Comparison of ENCODE assay signal across 19 cellular contexts in genomic region chr6:109496036-109496761, GRCh38. TPM values are rescaled to one million over a fixed set of nuclear protein-coding genes. Genes with fewer than 3 reads are reported as not detected.
DNase-seq lines count a peak whose midpoint lies in the region; ATAC-seq, FAIRE-seq and TF ChIP-seq lines count a peak whose summit lies in the region.
"Had no signal": no experiment of that assay in that cellular context is flagged by ENCODE, and none has a peak within 500 bp of the region (broad histone marks: within the 10 kb centered on the region; RNA-seq: fewer than 3 reads in every experiment).

No MANE protein-coding gene starts in this region.

- TF ChIP-seq RAD21 in SK-N-SH (IDR thresholded peaks at IDR 0.05; ENCODE audit: low read length) = no peak
- TF ChIP-seq RAD21 in H1 (IDR thresholded peaks at IDR 0.05 in 1 of 2, conservative IDR thresholded peaks at IDR 0.05 in 1 of 2; ENCODE audit: low read depth in 2 of 2, low read length in 2 of 2) = no peak

- H3K9me3 ChIP-seq in SK-N-SH (no peaks in the 10 kb centered on the region), H1 (ENCODE audit: insufficient read depth in 2 of 2, low read depth in 1 of 2, low read length in 1 of 2) (no peaks in the 10 kb centered on the region), neuronal stem cell (replicated peaks in 1 of 2; ENCODE audit: control insufficient read depth in 2 of 2, insufficient read depth in 1 of 2, low read depth in 1 of 2, low read length in 2 of 2) (no peaks in the 10 kb centered on the region), trophoblast cell (ENCODE audit: insufficient read depth, low read depth, low read length) (peaks cover 2% of the 10 kb centered on the region), heart left ventricle (no peaks in the 10 kb centered on the region)

- H4K5ac ChIP-seq in H1 (ENCODE audit: insufficient read length, low read depth, low read length) = no peak overlapping the region

- peak; percentile 32 to 37 for ATAC-seq in activated T-cell treated with anti-CD3 and anti-CD28 coated beads, Interleukin-2, amount 50 U/mL, for 72 hours (replicated peaks in 1 of 2)
- ATAC-seq in heart left ventricle = no peak
- ATAC-seq: PC-3 had no signal

- H4K91ac ChIP-seq in H1 (replicated peaks; ENCODE audit: insufficient read length, low read length) (peak overlapping the region; percentile 8), neuronal stem cell (ENCODE audit: low read depth, low read length, poor library complexity) (no peak overlapping the region), trophoblast cell (ENCODE audit: low read depth, low read length) (no peak overlapping the region)

- no peak for TF ChIP-seq POLR2A in H1 (IDR thresholded peaks at IDR 0.05; ENCODE audit: control extremely low read depth in 1 of 2, low read depth in 2 of 2, low read length in 2 of 2)
- no peak for TF ChIP-seq POLR2A in heart left ventricle (IDR thresholded peaks at IDR 0.05)

- H4K20me1 ChIP-seq in SK-N-SH (ENCODE audit: insufficient read depth) (no peaks in the 10 kb centered on the region), H1 (replicated peaks in 1 of 2; ENCODE audit: control insufficient read depth in 1 of 2, insufficient read depth in 2 of 2, low read length in 2 of 2) (no peaks in the 10 kb centered on the region)

- no peaks in the 10 kb centered on the region for H3K36me3 Mint-ChIP-seq in activated T-cell treated with anti-CD3 and anti-CD28 coated beads, Interleukin-2, amount 50 U/mL, for 72 hours (ENCODE audit: insufficient read depth in 2 of 2)

- 0 out of 2 replicates have a peak, but pooled peaks cover 2% of the 10 kb centered on the region for H3K23me2 ChIP-seq in H1 (ENCODE audit: low read depth, low read length)

- H3K9ac ChIP-seq in SK-N-SH = no peak overlapping the region
- H3K9ac ChIP-seq in H1 (replicated peaks in 1 of 4; ENCODE audit: extremely low read depth in 1 of 4, low read depth in 3 of 4, low read length in 3 of 4) = no peak overlapping the region
- H3K9ac ChIP-seq in neuronal stem cell (ENCODE audit: low read depth, low read length, poor library complexity) = no peak overlapping the region
- no peak overlapping the region for H3K9ac ChIP-seq in trophoblast cell (ENCODE audit: low read length)

- H3K27me3 Mint-ChIP-seq in activated T-cell treated with anti-CD3 and anti-CD28 coated beads, Interleukin-2, amount 50 U/mL, for 72 hours (ENCODE audit: low read depth) = no peaks in the 10 kb centered on the region

- no peak overlapping the region for H4K8ac ChIP-seq in H1 (ENCODE audit: extremely low read depth, insufficient read depth, low read length)
- no peak overlapping the region for H4K8ac ChIP-seq in neuronal stem cell (ENCODE audit: low read depth, low read length)
- no peak overlapping the region for H4K8ac ChIP-seq in trophoblast cell (ENCODE audit: low read depth, low read length)

- H3K14ac ChIP-seq in H1 (ENCODE audit: insufficient read length) (no peak overlapping the region), neuronal stem cell (ENCODE audit: low read length) (no peak overlapping the region), trophoblast cell (ENCODE audit: low read length) (no peak overlapping the region)

- no peaks in the 10 kb centered on the region for H3K36me3 ChIP-seq in SK-N-SH (replicated peaks in 1 of 2; ENCODE audit: control insufficient read depth in 1 of 2, insufficient read depth in 2 of 2, low read length in 1 of 2)
- H3K36me3 ChIP-seq in H1 (ENCODE audit: control insufficient read depth in 2 of 4, insufficient read depth in 4 of 4, low read length in 3 of 4) = no peaks in the 10 kb centered on the region
- no peaks in the 10 kb centered on the region for H3K36me3 ChIP-seq in neuronal stem cell (replicated peaks in 1 of 2; ENCODE audit: control insufficient read depth in 2 of 2, insufficient read depth in 2 of 2, low read length in 2 of 2)
- H3K36me3 ChIP-seq in trophoblast cell (ENCODE audit: control insufficient read depth in 1 of 2, insufficient read depth in 2 of 2, low read length in 2 of 2) = no peaks in the 10 kb centered on the region
- H3K36me3 ChIP-seq in heart left ventricle = no peaks in the 10 kb centered on the region

- H3K4me2 ChIP-seq in SK-N-SH (no peak overlapping the region), H1 (ENCODE audit: insufficient read depth in 1 of 2, low read depth in 2 of 2, low read length in 2 of 2) (no peak overlapping the region), neuronal stem cell (ENCODE audit: insufficient read depth, low read length, poor library complexity, severe bottlenecking) (no peak overlapping the region), trophoblast cell (ENCODE audit: low read length) (no peak overlapping the region)

- peaks cover 31% of the 10 kb centered on the region for H3K4me1 Mint-ChIP-seq in activated T-cell treated with anti-CD3 and anti-CD28 coated beads, Interleukin-2, amount 50 U/mL, for 72 hours (ENCODE audit: low read depth)

- no peak overlapping the region for H3K4me3 Mint-ChIP-seq in activated T-cell treated with anti-CD3 and anti-CD28 coated beads, Interleukin-2, amount 50 U/mL, for 72 hours

- TF ChIP-seq CTCF in SK-N-SH (IDR thresholded peaks at IDR 0.05) (no peak), H1 (IDR thresholded peaks at IDR 0.05; ENCODE audit: control extremely low read depth in 1 of 3, insufficient read depth in 1 of 3, low read depth in 1 of 3, low read length in 3 of 3) (no peak), heart left ventricle (IDR thresholded peaks at IDR 0.05) (no peak)

- H2AK5ac ChIP-seq in H1 (ENCODE audit: low read depth, low read length) = no peak overlapping the region; the same call in 1 of the 2 replicates
- no peak overlapping the region for H2AK5ac ChIP-seq in neuronal stem cell (ENCODE audit: low read depth, low read length)
- H2AK5ac ChIP-seq in trophoblast cell (ENCODE audit: low read length) = no peak overlapping the region

- H2BK5ac ChIP-seq in H1 (ENCODE audit: low read depth, low read length) = no peak overlapping the region
- H2BK5ac ChIP-seq in neuronal stem cell (ENCODE audit: low read length) = no peak overlapping the region
- no peak overlapping the region for H2BK5ac ChIP-seq in trophoblast cell (ENCODE audit: low read depth, low read length, poor library complexity)

- no peak overlapping the region for H2BK15ac ChIP-seq in H1 (ENCODE audit: low read length)
- H2BK15ac ChIP-seq in neuronal stem cell (ENCODE audit: low read length) = no peak overlapping the region

- no peaks in the 10 kb centered on the region for H3K79me2 ChIP-seq in SK-N-SH (ENCODE audit: insufficient read depth)
- no peaks in the 10 kb centered on the region for H3K79me2 ChIP-seq in H1 (ENCODE audit: control insufficient read depth in 1 of 2, insufficient read depth in 2 of 2, low read length in 2 of 2)
- no peaks in the 10 kb centered on the region for H3K79me2 ChIP-seq in trophoblast cell (ENCODE audit: control insufficient read depth, insufficient read depth, low read length, poor library complexity)

- no peaks in the 10 kb centered on the region for H3K9me3 Mint-ChIP-seq in activated T-cell treated with anti-CD3 and anti-CD28 coated beads, Interleukin-2, amount 50 U/mL, for 72 hours

- H3K79me1 ChIP-seq in H1 (ENCODE audit: low read depth, low read length) (no peaks in the 10 kb centered on the region), neuronal stem cell (ENCODE audit: low read depth, low read length) (no peaks in the 10 kb centered on the region), trophoblast cell (ENCODE audit: low read length) (no peaks in the 10 kb centered on the region)

- WGBS in SK-N-SH (ENCODE audit: low lambda C conversion rate) = 62% methylated on average over 9 of the region's 9 CpGs
- WGBS in H1 (ENCODE audit: extremely low coverage in 1 of 2, insufficient coverage in 1 of 2, insufficient read length in 1 of 2, insufficient replicate concordance in 2 of 2, low coverage in 1 of 2, low lambda C conversion rate in 2 of 2, missing lambda C conversion rate in 1 of 2), 2 experiments = 90 to 100% methylated on average over 1 to 9 of the region's 9 CpGs
- 100% methylated on average over 1 of the region's 9 CpGs for WGBS in neuronal stem cell (ENCODE audit: extremely low coverage in 2 of 2, insufficient read length in 2 of 2, insufficient replicate concordance in 1 of 2), 2 donors
- WGBS in trophoblast cell (ENCODE audit: extremely low coverage, insufficient coverage, insufficient read length) = 100% methylated on average over 1 of the region's 9 CpGs
- 84 to 85% (median 84%) methylated on average over 9 of the region's 9 CpGs for WGBS in heart left ventricle, 4 donors

- no peak overlapping the region for H2AFZ ChIP-seq in SK-N-SH (ENCODE audit: low read depth)
- no peak overlapping the region for H2AFZ ChIP-seq in H1 (ENCODE audit: low read length)
- no peak overlapping the region for H2AFZ ChIP-seq in neuronal stem cell (ENCODE audit: low read length)
- no peak overlapping the region for H2AFZ ChIP-seq in trophoblast cell (ENCODE audit: insufficient read depth, low read length, poor library complexity)

- H3K56ac ChIP-seq in H1 (replicated peaks; ENCODE audit: insufficient read length, low read depth, low read length) = no peak overlapping the region

- no peak overlapping the region for H4K12ac ChIP-seq in trophoblast cell (ENCODE audit: low read depth, low read length)

- no peaks in the 10 kb centered on the region for H3K9me2 ChIP-seq in SK-N-SH

- H2BK120ac ChIP-seq in H1 (replicated peaks; ENCODE audit: low read depth, low read length) (no peak overlapping the region), neuronal stem cell (ENCODE audit: low read depth, low read length) (no peak overlapping the region), trophoblast cell (ENCODE audit: insufficient read depth, low read length, poor library complexity) (no peak overlapping the region)

- H3K4ac ChIP-seq in H1 (replicated peaks; ENCODE audit: insufficient read length, low read depth, low read length) (no peak overlapping the region), neuronal stem cell (ENCODE audit: low read length) (no peak overlapping the region), trophoblast cell (ENCODE audit: low read depth, low read length) (no peak overlapping the region)

- FAIRE-seq in H1 (lab: Jason Lieb, UNC) = no peak
- FAIRE-seq: GM12892 had no signal

- H3K4me3 ChIP-seq in SK-N-SH (ENCODE audit: low read depth in 2 of 2, low read length in 1 of 2) (no peak overlapping the region), H1 (ENCODE audit: extremely low read depth in 1 of 4, insufficient read depth in 2 of 4, low read depth in 3 of 4, low read length in 4 of 4) (no peak overlapping the region), neuronal stem cell (ENCODE audit: low read length in 2 of 2) (no peak overlapping the region), trophoblast cell (ENCODE audit: low read depth, low read length) (no peak overlapping the region), heart left ventricle (no peak overlapping the region)

- H3K27me3 ChIP-seq in SK-N-SH (ENCODE audit: insufficient read depth) (no peaks in the 10 kb centered on the region; the same call in 1 of the 2 replicates), H1 (replicated peaks in 1 of 4; ENCODE audit: control insufficient read depth in 3 of 4, extremely low read depth in 1 of 4, insufficient read depth in 3 of 4, low read length in 3 of 4) (no peaks in the 10 kb centered on the region), neuronal stem cell (ENCODE audit: control insufficient read depth in 3 of 3, insufficient read depth in 3 of 3, low read depth in 1 of 3, low read length in 3 of 3) (peaks cover 0 to 25% (median 0%) of the 10 kb centered on the region in 3 experiments), trophoblast cell (ENCODE audit: insufficient read depth, low read length) (no peaks in the 10 kb centered on the region), heart left ventricle (no peaks in the 10 kb centered on the region)

- no peaks in the 10 kb centered on the region for H3K4me1 ChIP-seq in SK-N-SH (ENCODE audit: control insufficient read depth in 1 of 2, insufficient read depth in 2 of 2, low read depth in 1 of 2, low read length in 1 of 2)
- peaks cover 5 to 19% (median 16%) of the 10 kb centered on the region in 4 experiments for H3K4me1 ChIP-seq in H1 (replicated peaks in 1 of 4; ENCODE audit: control insufficient read depth in 3 of 4, insufficient read depth in 4 of 4, low read length in 3 of 4)
- H3K4me1 ChIP-seq in neuronal stem cell (ENCODE audit: control insufficient read depth in 2 of 2, insufficient read depth in 1 of 2, low read depth in 1 of 2, low read length in 2 of 2) = peaks cover 5 to 14% of the 10 kb centered on the region in 2 donors
- no peaks in the 10 kb centered on the region for H3K4me1 ChIP-seq in trophoblast cell (ENCODE audit: control insufficient read depth in 1 of 2, insufficient read depth in 2 of 2, low read length in 2 of 2)
- no peaks in the 10 kb centered on the region for H3K4me1 ChIP-seq in heart left ventricle

- no peak overlapping the region for H3K27ac Mint-ChIP-seq in activated T-cell treated with anti-CD3 and anti-CD28 coated beads, Interleukin-2, amount 50 U/mL, for 72 hours

- H3F3A ChIP-seq in SK-N-SH (replicated peaks; ENCODE audit: insufficient read depth) = no peaks in the 10 kb centered on the region

- POLR2A ChIA-PET in SK-N-SH (lab: Yijun Ruan, JAX) = no interaction called here
- POLR2A ChIA-PET in H1 (lab: Charles Lee; ENCODE audit: partially characterized antibody) = interaction anchor here (1.4 kb wide), 1 partner anchor 48 kb away, joined by 4 read pairs; no protein-coding TSS in a partner anchor

- TF ChIP-seq EP300 in SK-N-SH (IDR thresholded peaks at IDR 0.05; ENCODE audit: borderline replicate concordance in 1 of 2, low read depth in 1 of 2, low read length in 1 of 2) (no peak), H1 (IDR thresholded peaks at IDR 0.05; ENCODE audit: borderline replicate concordance in 1 of 2, low read depth in 2 of 2, low read length in 2 of 2) (no peak)

- peak overlapping the region; percentile 34; the same call in 1 of the 2 replicates for H2BK20ac ChIP-seq in H1 (ENCODE audit: low read length)

- intact Hi-C loops in heart left ventricle (cut with DNase I) = no loop called here

- CTCF ChIA-PET in SK-N-SH (lab: Yijun Ruan, JAX) (interaction anchor here (0.7 to 1.5 kb wide), 2 partner anchors 544 to 1763 kb away, joined by 3 read pairs; no protein-coding TSS in a partner anchor), H1 (lab: Charles Lee; ENCODE audit: partially characterized antibody) (interaction anchor here (1.2 to 1.5 kb wide), 3 partner anchors 11 to 557 kb away, joined by 3 to 7 read pairs (median 4); no protein-coding TSS in a partner anchor)

- H3K18ac ChIP-seq in H1 (ENCODE audit: extremely low read depth, low read length) = peak overlapping the region; percentile 55; the same call in 1 of the 2 replicates
- H3K18ac ChIP-seq in neuronal stem cell (ENCODE audit: low read length) = peak overlapping the region; percentile 21
- no peak overlapping the region for H3K18ac ChIP-seq in trophoblast cell (ENCODE audit: low read length)

- no peak for DNase-seq in activated T-cell treated with anti-CD3 and anti-CD28 coated beads, Interleukin-2, amount 50 U/mL, for 72 hours
- DNase-seq in activated T-cell treated with anti-CD3 and anti-CD28 coated beads, Interleukin-2, amount 50 U/mL, for 1 hour = no peak
- no peak for DNase-seq in SK-N-SH
- no peak for DNase-seq in H1 (ENCODE audit: low read depth in 1 of 2, low spot score in 2 of 2)
- DNase-seq in neuronal stem cell (ENCODE audit: low spot score) = no peak
- DNase-seq in trophoblast cell = no peak
- DNase-seq in NCI-H345 (lab: John Stamatoyannopoulos, UW) = no peak
- DNase-seq in heart left ventricle = no peak
- DNase-seq: DMS 273 treated with DMSO at 0.1 percent for 48 hours, GF-D8, GOT3, KBM-7, MV-4-11, NCI-H1417, NCI-H187 treated with DMSO at 0.1 percent for 48 hours, NCI-H774, PC-3 had no signal

- H3K23ac ChIP-seq in H1 (ENCODE audit: insufficient read length) (no peak overlapping the region), neuronal stem cell (ENCODE audit: low read depth, low read length, poor library complexity) (no peak overlapping the region), trophoblast cell (ENCODE audit: low read length) (no peak overlapping the region)

- H3K27ac ChIP-seq in SK-N-SH (ENCODE audit: low read depth in 2 of 2, low read length in 1 of 2) (no peak overlapping the region), H1 (ENCODE audit: low read depth, low read length) (no peak overlapping the region), neuronal stem cell (replicated peaks; ENCODE audit: low read length) (no peak overlapping the region), trophoblast cell (ENCODE audit: low read depth, low read length) (no peak overlapping the region), heart left ventricle (no peak overlapping the region)
- H3K27ac ChIP-seq: C4-2B had no signal

- H2BK12ac ChIP-seq in H1 (ENCODE audit: low read depth, low read length) (peak overlapping the region; percentile 44; the same call in 1 of the 2 replicates), neuronal stem cell (ENCODE audit: low read length) (no peak overlapping the region), trophoblast cell (ENCODE audit: low read length) (no peak overlapping the region)

RNA-seq across cellular contexts. Expression of gene ZBTB24, which starts 13.2 kb away (rescaled TPM):
- total RNA-seq in activated T-cell treated with anti-CD3 and anti-CD28 coated beads, Interleukin-2, amount 50 U/mL, for 72 hours = 10 to 100 TPM; 14.2 to 15.9 TPM
- polyA plus RNA-seq in SK-N-SH (2012; rRNA removed) = 1.7 and 2.1 TPM in 2 replicates
- 1.7 and 2.0 TPM in 2 replicates for polyA plus RNA-seq in SK-N-SH (2012; cell fraction: cytosol; rRNA removed)
- 1.7 and 2.7 TPM in 2 replicates for polyA plus RNA-seq in SK-N-SH (2012; cell fraction: nucleus; rRNA removed)
- total RNA-seq in H1 (2021; fragmentation: NEBNext Ultra II Directional; extraction: Animal tissue kit (Norgen Biotek cat#: 25700)) = 20.5 and 21.0 TPM in 2 replicates
- polyA plus RNA-seq in H1 (2011; rRNA removed) = 5.9 and 7.5 TPM in 2 replicates
- polyA plus RNA-seq in H1 (2011; cell fraction: cytosol; rRNA removed) = 7.7 TPM
- 6.5 TPM for polyA plus RNA-seq in H1 (2011; cell fraction: nucleus; rRNA removed)
- 8.0 to 12.5 TPM (median 9.3 TPM) in 4 replicates for polyA plus RNA-seq in H1 (2012, experiment 1 of 2)
- 1.4 TPM for polyA plus RNA-seq in H1 (2012, experiment 2 of 2)
- polyA plus RNA-seq in H1 (2013, experiment 1 of 2) = 10.2 TPM
- 9.3 TPM for polyA plus RNA-seq in H1 (2013, experiment 2 of 2)
- 17.3 and 22.3 TPM in 2 replicates for polyA minus RNA-seq in H1 (2011; rRNA and poly(A)+ RNA removed)
- 12.2 TPM for polyA minus RNA-seq in H1 (2011; cell fraction: cytosol; rRNA and poly(A)+ RNA removed)
- 14.7 TPM for polyA minus RNA-seq in H1 (2011; cell fraction: nucleus; rRNA and poly(A)+ RNA removed)
- polyA plus RNA-seq in neuronal stem cell (2013, experiment 1 of 2) = 5.3 TPM
- polyA plus RNA-seq in neuronal stem cell (2013, experiment 2 of 2) = 5.3 TPM
- polyA plus RNA-seq in trophoblast cell (2013) = 4.9 and 5.1 TPM in 2 replicates
- total RNA-seq in heart left ventricle = 1 to 10 TPM; 2.4 to 4.8 (median 3.1) TPM
- 1 to 10 TPM; 1.9 to 2.1 TPM for polyA plus RNA-seq in heart left ventricle

RNA-seq across cellular contexts. Expression of gene MICAL1, which starts 40.6 kb away (rescaled TPM):
- total RNA-seq in activated T-cell treated with anti-CD3 and anti-CD28 coated beads, Interleukin-2, amount 50 U/mL, for 72 hours = 10 to 100 TPM; 70.4 to 76.7 TPM
- 45.6 and 56.3 TPM in 2 replicates for polyA plus RNA-seq in SK-N-SH (2012; rRNA removed)
- polyA plus RNA-seq in SK-N-SH (2012; cell fraction: cytosol; rRNA removed) = 11.8 and 17.2 TPM in 2 replicates
- 320 and 340 TPM in 2 replicates for polyA plus RNA-seq in SK-N-SH (2012; cell fraction: nucleus; rRNA removed)
- total RNA-seq in H1 (2021; fragmentation: NEBNext Ultra II Directional; extraction: Animal tissue kit (Norgen Biotek cat#: 25700)) = 51.3 and 55.4 TPM in 2 replicates
- polyA plus RNA-seq in H1 (2011; rRNA removed) = 42.5 and 61.9 TPM in 2 replicates
- polyA plus RNA-seq in H1 (2011; cell fraction: cytosol; rRNA removed) = 64.0 TPM
- 305 TPM for polyA plus RNA-seq in H1 (2011; cell fraction: nucleus; rRNA removed)
- polyA plus RNA-seq in H1 (2012, experiment 1 of 2) = 47.2 to 66.8 TPM (median 61.2 TPM) in 4 replicates
- 36.4 TPM for polyA plus RNA-seq in H1 (2012, experiment 2 of 2)
- polyA plus RNA-seq in H1 (2013, experiment 1 of 2) = 34.3 TPM
- polyA plus RNA-seq in H1 (2013, experiment 2 of 2) = 30.6 TPM
- 38.4 and 38.6 TPM in 2 replicates for polyA minus RNA-seq in H1 (2011; rRNA and poly(A)+ RNA removed)
- 27.2 TPM for polyA minus RNA-seq in H1 (2011; cell fraction: cytosol; rRNA and poly(A)+ RNA removed)
- 63.9 TPM for polyA minus RNA-seq in H1 (2011; cell fraction: nucleus; rRNA and poly(A)+ RNA removed)
- polyA plus RNA-seq in neuronal stem cell (2013, experiment 1 of 2) = 43.9 TPM
- 41.6 TPM for polyA plus RNA-seq in neuronal stem cell (2013, experiment 2 of 2)
- polyA plus RNA-seq in trophoblast cell (2013) = 35.4 and 36.0 TPM in 2 replicates
- total RNA-seq in heart left ventricle = 10 to 100 TPM in 2 of 9 donors, 1 to 10 TPM in 7; 4.5 to 21.9 (median 5.5) TPM
- 10 to 100 TPM in 1 of 2 donors, 1 to 10 TPM in 1; 8.4 to 10.2 TPM for polyA plus RNA-seq in heart left ventricle

RNA-seq across cellular contexts. Expression of gene SMPD2, which starts 55.7 kb away (rescaled TPM):
- total RNA-seq in activated T-cell treated with anti-CD3 and anti-CD28 coated beads, Interleukin-2, amount 50 U/mL, for 72 hours = 1 to 10 TPM; 6.7 to 8.8 TPM
- 9.7 and 11.4 TPM in 2 replicates for polyA plus RNA-seq in SK-N-SH (2012; rRNA removed)
- 4.7 and 6.8 TPM in 2 replicates for polyA plus RNA-seq in SK-N-SH (2012; cell fraction: cytosol; rRNA removed)
- 33.6 and 34.6 TPM in 2 replicates for polyA plus RNA-seq in SK-N-SH (2012; cell fraction: nucleus; rRNA removed)
- 10.5 and 11.5 TPM in 2 replicates for total RNA-seq in H1 (2021; fragmentation: NEBNext Ultra II Directional; extraction: Animal tissue kit (Norgen Biotek cat#: 25700))
- 15.6 and 17.2 TPM in 2 replicates for polyA plus RNA-seq in H1 (2011; rRNA removed)
- 12.7 TPM for polyA plus RNA-seq in H1 (2011; cell fraction: cytosol; rRNA removed)
- polyA plus RNA-seq in H1 (2011; cell fraction: nucleus; rRNA removed) = 22.3 TPM
- polyA plus RNA-seq in H1 (2012, experiment 1 of 2) = 9.5 to 13.6 TPM (median 12.0 TPM) in 4 replicates
- polyA plus RNA-seq in H1 (2012, experiment 2 of 2) = 18.2 TPM
- 7.7 TPM for polyA plus RNA-seq in H1 (2013, experiment 1 of 2)
- polyA plus RNA-seq in H1 (2013, experiment 2 of 2) = 7.4 TPM
- polyA minus RNA-seq in H1 (2011; rRNA and poly(A)+ RNA removed) = 19.4 and 23.2 TPM in 2 replicates
- 12.9 TPM for polyA minus RNA-seq in H1 (2011; cell fraction: cytosol; rRNA and poly(A)+ RNA removed)
- 29.9 TPM for polyA minus RNA-seq in H1 (2011; cell fraction: nucleus; rRNA and poly(A)+ RNA removed)
- 6.4 TPM for polyA plus RNA-seq in neuronal stem cell (2013, experiment 1 of 2)
- 5.9 TPM for polyA plus RNA-seq in neuronal stem cell (2013, experiment 2 of 2)
- 9.5 and 9.7 TPM in 2 replicates for polyA plus RNA-seq in trophoblast cell (2013)
- 1 to 10 TPM; 2.0 to 7.1 (median 4.1) TPM for total RNA-seq in heart left ventricle
- polyA plus RNA-seq in heart left ventricle = 1 to 10 TPM; 4.2 to 9.6 TPM

RNA-seq across cellular contexts. Expression of gene PPIL6, which starts 55.8 kb away (rescaled TPM):
- under 1 TPM; 0.17 to 0.56 TPM for total RNA-seq in activated T-cell treated with anti-CD3 and anti-CD28 coated beads, Interleukin-2, amount 50 U/mL, for 72 hours
- polyA plus RNA-seq in SK-N-SH (2012; rRNA removed) (1.1 and 1.9 TPM in 2 replicates), H1 (2011; rRNA removed) (0.19 and 0.42 TPM in 2 replicates), heart left ventricle (1 to 10 TPM in 1 of 2 donors, under 1 TPM in 1; 0.42 to 4.1 TPM)
- 1.8 and 3.6 TPM in 2 replicates for polyA plus RNA-seq in SK-N-SH (2012; cell fraction: cytosol; rRNA removed)
- polyA plus RNA-seq in SK-N-SH (2012; cell fraction: nucleus; rRNA removed) = 0.26 and 0.46 TPM in 2 replicates
- total RNA-seq in H1 (2021; fragmentation: NEBNext Ultra II Directional; extraction: Animal tissue kit (Norgen Biotek cat#: 25700)) = 1.3 and 1.5 TPM in 2 replicates
- polyA plus RNA-seq in H1 (2011; cell fraction: cytosol; rRNA removed) = 0.84 TPM
- polyA plus RNA-seq in H1 (2011; cell fraction: nucleus; rRNA removed) = 0.39 TPM
- 0.44 to 1.5 TPM (median 0.61 TPM) in 4 replicates for polyA plus RNA-seq in H1 (2012, experiment 1 of 2)
- polyA plus RNA-seq in H1 (2012, experiment 2 of 2) = 0.13 TPM
- 0.55 TPM for polyA plus RNA-seq in H1 (2013, experiment 1 of 2)
- polyA plus RNA-seq in H1 (2013, experiment 2 of 2) = 0.40 TPM
- 1.1 TPM in 1 of 2 replicates, not detected in the other for polyA minus RNA-seq in H1 (2011; rRNA and poly(A)+ RNA removed)
- not detected for polyA minus RNA-seq in H1 (2011; cell fraction: cytosol; rRNA and poly(A)+ RNA removed)
- polyA minus RNA-seq in H1 (2011; cell fraction: nucleus; rRNA and poly(A)+ RNA removed) = 1.9 TPM
- polyA plus RNA-seq in neuronal stem cell (2013, experiment 1 of 2) = 6.1 TPM
- 6.1 TPM for polyA plus RNA-seq in neuronal stem cell (2013, experiment 2 of 2)
- 0.47 and 0.63 TPM in 2 replicates for polyA plus RNA-seq in trophoblast cell (2013)
- total RNA-seq in heart left ventricle = 1 to 10 TPM; 1.5 to 6.5 (median 3.4) TPM

Comparison
In these comparisons a context has a peak if more than half of its experiments do, and no peak if none do; other contexts are left out.
1. ATAC-seq: peak in activated T-cell treated with anti-CD3 and anti-CD28 coated beads, Interleukin-2, amount 50 U/mL, for 72 hours (2 of 2); none in heart left ventricle (0 of 4).